In genomic region chr11:60370811-60371297, GRCh38 we compare ENCODE assay signal across 1 cellular context.
TF ChIP-seq lines count a peak whose summit lies in the region.

No MANE protein-coding gene starts in this region.

TF ChIP-seq in HEK293, 187 proteins besides CTCF, POLR2A, EP300 and RAD21 (continued from another document):
- TF ChIP-seq PRDM2 (tag by site-specific recombination; IDR thresholded peaks at IDR 0.05; ENCODE audit: borderline replicate concordance): no peak
